In the genomic region with DNA sequence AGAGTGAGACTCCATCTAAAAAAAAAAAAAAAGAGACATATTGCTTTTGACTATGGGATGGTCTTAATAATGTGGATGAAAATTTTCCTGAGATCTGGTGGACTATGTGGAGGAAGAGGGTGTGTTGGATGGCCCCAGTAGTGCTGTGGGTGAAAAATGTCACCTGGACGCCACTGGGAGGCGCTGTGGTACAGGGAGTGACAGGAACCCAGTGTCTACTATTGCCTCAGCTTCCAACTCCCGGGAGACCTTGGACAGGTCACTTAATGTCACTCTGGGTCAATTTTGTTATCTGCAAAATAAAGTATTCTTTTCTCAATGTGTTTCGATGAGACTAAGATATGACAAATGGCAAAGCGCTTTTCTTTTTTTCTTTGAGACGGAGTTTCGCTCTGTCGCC, we compare ENCODE assay signal across 8 cellular contexts. TPM values are rescaled to one million over a fixed set of nuclear protein-coding genes. Genes with fewer than 3 reads are reported as not detected.
DNase-seq lines count a peak whose midpoint lies in the region; ATAC-seq and TF ChIP-seq lines count a peak whose summit lies in the region.

No MANE protein-coding gene starts in this region.

- CTCF ChIA-PET in Calu3 (lab: Charles Lee): interaction anchor here (0.7 to 1.9 kb wide), 6 partner anchors 27 to 335 kb away, joined by 3 to 9 read pairs (median 4); partner anchors contain the start of gene DCP1A

- H2BK120ac ChIP-seq in H9 (ENCODE audit: low read depth, low read length, poor library complexity, severe bottlenecking): no peak overlapping the region

- H3K27me3 ChIP-seq in H9 (ENCODE audit: insufficient read depth, low read length): no peaks in the 10 kb centered on the region

- H3K79me1 ChIP-seq in H9 (ENCODE audit: insufficient read depth, low read depth, low read length, poor library complexity, severe bottlenecking): no peaks in the 10 kb centered on the region

- intact Hi-C loops in Calu3 (cut with micrococcal nuclease; ENCODE audit: unreplicated experiment): loop anchor here (1.0 to 2.0 kb wide), 2 partner anchors 138 to 335 kb away; no protein-coding TSS in a partner anchor

- H4K5ac ChIP-seq in H9 (ENCODE audit: insufficient read length, low read depth, low read length): no peak overlapping the region

- no peaks in the 10 kb centered on the region for H3K79me2 ChIP-seq in H9 (ENCODE audit: insufficient read depth, low read length)

- H3K9ac ChIP-seq in H9 (ENCODE audit: extremely low read depth, insufficient read length, low read length): no peak overlapping the region

- peak overlapping the region; percentile 68 for H3K27ac Mint-ChIP-seq in Calu3 (ENCODE audit: unreplicated experiment)
- H3K27ac Mint-ChIP-seq in H9: no peak overlapping the region
- no peak overlapping the region for H3K27ac Mint-ChIP-seq in neural crest cell (ENCODE audit: unreplicated experiment)
- H3K27ac Mint-ChIP-seq in type B pancreatic cell: peak overlapping the region; percentile 40

- H2BK12ac ChIP-seq in H9 (ENCODE audit: insufficient read length, low read depth, low read length): no peak overlapping the region

- H2BK20ac ChIP-seq in H9 (ENCODE audit: low read depth, low read length, poor library complexity, severe bottlenecking): no peak overlapping the region

- peak; percentile 81 for TF ChIP-seq CTCF in Calu3 (IDR thresholded peaks at IDR 0.05; ENCODE audit: unreplicated experiment)
- peak; percentile 96 for TF ChIP-seq CTCF in H9 (conservative IDR thresholded peaks at IDR 0.05)
- TF ChIP-seq CTCF in neural crest cell (conservative IDR thresholded peaks at IDR 0.05): peak; percentile 91
- TF ChIP-seq CTCF in type B pancreatic cell (conservative IDR thresholded peaks at IDR 0.05): peak; percentile 94

- H3K4me2 ChIP-seq in H9 (ENCODE audit: insufficient read depth, insufficient read length, low read length): no peak overlapping the region

- H2AFZ ChIP-seq in H9 (ENCODE audit: low read length): no peak overlapping the region

- no peaks in the 10 kb centered on the region for H3K9me3 ChIP-seq in H9 (ENCODE audit: control insufficient read depth, low read depth, low read length)

- no TSS peak for BruUV-seq in Calu3 (replicated peaks; lab: Mats Ljungman, UMichigan)

- WGBS in H9 (ENCODE audit: extremely low coverage, insufficient read length, low lambda C conversion rate): no CpG with 5 or more reads among the region's 8 CpGs

- H3K23me2 ChIP-seq in H9 (ENCODE audit: insufficient read length, low read depth, low read length, poor library complexity, severe bottlenecking): no peaks in the 10 kb centered on the region

- no peak overlapping the region for H3K18ac ChIP-seq in H9 (ENCODE audit: insufficient read length, low read depth, low read length)

- H2AK5ac ChIP-seq in H9 (ENCODE audit: insufficient read length, low read length): no peak overlapping the region

- DNase-seq in Calu3 (peak; percentile 85), H9 (peak; percentile 81), NCI-H526 treated with DMSO at 0.1 percent for 48 hours (lab: John Stamatoyannopoulos, UW) (peak; percentile 56), fibroblast of peridontal ligament (ENCODE audit: extremely low read depth) (peak; percentile 22), neural crest cell (ENCODE audit: low read depth, low spot score) (peak; percentile 79), type B pancreatic cell (ENCODE audit: extremely low spot score, unreplicated experiment) (no peak)
- DNase-seq in activated CD8-positive, alpha-beta memory T cell treated with anti-CD3 and anti-CD28 coated beads, Interleukin-2, amount 50 U/mL, for 48 hours: peak; percentile 90

- no peaks in the 10 kb centered on the region; the same call in 1 of the 2 replicates for H3K4me1 ChIP-seq in H9 (ENCODE audit: insufficient read depth, low read length)

- no peak overlapping the region for H4K8ac ChIP-seq in H9 (replicated peaks; ENCODE audit: insufficient read length, low read depth, low read length)

- no peak overlapping the region for H3T11ph ChIP-seq in H9 (ENCODE audit: low read length)

- ATAC-seq in GM21737 (IDR thresholded peaks at IDR 0.05; ENCODE audit: unreplicated experiment): no peak

- H3K27me3 Mint-ChIP-seq in Calu3 (ENCODE audit: unreplicated experiment) (no peaks in the 10 kb centered on the region), H9 (ENCODE audit: low read depth) (peaks cover 6% of the 10 kb centered on the region), neural crest cell (ENCODE audit: low read depth) (peaks cover under 1% of the 10 kb centered on the region), type B pancreatic cell (peaks cover 2% of the 10 kb centered on the region)

- no peak overlapping the region for H3K14ac ChIP-seq in H9 (ENCODE audit: insufficient read depth, low read length)

- no peak overlapping the region for H2BK15ac ChIP-seq in H9 (ENCODE audit: low read depth, low read length)

- H4K91ac ChIP-seq in H9 (ENCODE audit: insufficient read length, low read depth, low read length): no peak overlapping the region

- H3K56ac ChIP-seq in H9 (ENCODE audit: insufficient read length, low read depth, low read length): no peak overlapping the region

- H2BK5ac ChIP-seq in H9 (ENCODE audit: insufficient read length, low read length): no peak overlapping the region

- H3K36me3 Mint-ChIP-seq in Calu3 (ENCODE audit: insufficient read depth, unreplicated experiment): no peaks in the 10 kb centered on the region
- peaks cover 0 to 15% (median 5%) of the 10 kb centered on the region in 3 experiments; a peak in 2 of 7 replicates for H3K36me3 Mint-ChIP-seq in H9 (ENCODE audit: insufficient read depth in 1 of 3, low read depth in 3 of 3)
- peaks cover 2% of the 10 kb centered on the region for H3K36me3 Mint-ChIP-seq in neural crest cell (ENCODE audit: low read depth)
- H3K36me3 Mint-ChIP-seq in type B pancreatic cell: no peaks in the 10 kb centered on the region

- H3K27ac ChIP-seq in H9 (ENCODE audit: insufficient read length, low read depth, low read length): no peak overlapping the region

- H3K4me1 Mint-ChIP-seq in Calu3 (ENCODE audit: low read depth, unreplicated experiment) (no peaks in the 10 kb centered on the region), H9 (peaks cover 4 to 9% of the 10 kb centered on the region in 2 experiments; a peak in 3 of 4 replicates), neural crest cell (peaks cover 9% of the 10 kb centered on the region), type B pancreatic cell (ENCODE audit: unreplicated experiment) (peaks cover 5% of the 10 kb centered on the region)

- H3K4me3 Mint-ChIP-seq in Calu3 (ENCODE audit: low read depth, unreplicated experiment) (no peak overlapping the region), H9 (no peak overlapping the region), neural crest cell (no peak overlapping the region), type B pancreatic cell (no peak overlapping the region)

- no peaks in the 10 kb centered on the region for H4K20me1 ChIP-seq in H9 (ENCODE audit: control insufficient read depth, insufficient read depth, insufficient read length)

- H3K9me3 Mint-ChIP-seq in Calu3 (ENCODE audit: low read depth, unreplicated experiment): no peaks in the 10 kb centered on the region
- peaks cover 0 to 15% of the 10 kb centered on the region in 2 experiments; a peak in 2 of 5 replicates for H3K9me3 Mint-ChIP-seq in H9
- H3K9me3 Mint-ChIP-seq in neural crest cell: no peaks in the 10 kb centered on the region
- peaks cover 5% of the 10 kb centered on the region for H3K9me3 Mint-ChIP-seq in type B pancreatic cell

- H3K4ac ChIP-seq in H9 (ENCODE audit: low read depth, low read length): no peak overlapping the region

- no peak overlapping the region for H3K23ac ChIP-seq in H9 (ENCODE audit: insufficient read length, low read depth, low read length)

RNA-seq across cellular contexts. Expression of gene DCP1A, which starts 27.7 kb away (rescaled TPM):
- total RNA-seq in Calu3 (2022) (27.4 and 27.8 TPM in 2 replicates), H9 (2021) (17.2 and 17.8 TPM in 2 replicates), neural crest cell (30.0 and 30.6 TPM in 2 replicates), type B pancreatic cell (ENCODE audit: low replicate concordance) (28.3 and 31.4 TPM in 2 replicates)

Comparison
In these comparisons a context has a peak if more than half of its experiments do, and no peak if none do; other contexts are left out.
1. H3K27ac Mint-ChIP-seq: peak in Calu3 (single experiment) and type B pancreatic cell (single experiment); none in H9 (0 of 3) and neural crest cell (single experiment).
2. Peak in every context shown above with its lines, with median percentiles within 50 percentile points of each other: CTCF ChIP-seq.